In the genomic region with DNA sequence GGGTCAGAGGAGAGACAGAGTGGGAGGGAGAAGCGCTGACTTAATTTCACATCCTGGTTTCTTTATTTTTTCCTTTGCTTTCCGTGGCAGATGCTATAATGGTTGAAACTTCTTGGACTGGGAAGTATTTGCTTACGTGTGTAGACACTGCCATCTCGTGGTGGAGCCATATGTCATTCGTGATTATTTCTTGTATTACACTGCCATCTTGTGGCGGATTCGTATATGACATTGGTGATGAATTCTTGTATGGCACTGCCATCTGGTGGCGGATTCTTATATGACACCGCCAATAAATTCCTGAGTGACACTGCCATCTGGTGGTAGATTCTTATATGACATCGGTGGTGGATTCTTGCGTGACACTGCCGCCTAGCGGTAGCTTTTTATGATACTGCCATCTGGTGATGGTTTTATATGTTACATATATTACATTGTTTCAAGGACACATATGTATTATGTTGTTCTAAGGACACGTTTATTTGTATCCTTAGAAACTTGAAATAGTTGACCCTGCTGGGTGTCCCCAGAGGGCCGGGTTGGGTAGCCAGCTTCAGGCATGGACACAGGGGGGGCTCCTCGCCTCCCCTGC, we compare ENCODE assay signal across 8 cellular contexts. TPM values are rescaled to one million over a fixed set of nuclear protein-coding genes. Genes with fewer than 3 reads are reported as not detected.
DNase-seq lines count a peak whose midpoint lies in the region; ATAC-seq and FAIRE-seq lines count a peak whose summit lies in the region.

No MANE protein-coding gene starts in this region.

- FAIRE-seq in colon (lab: Jason Lieb, UNC): peak; percentile 98

- ATAC-seq in HG03135 (IDR thresholded peaks at IDR 0.05; ENCODE audit: unreplicated experiment) (peak; percentile 55), left lobe of liver (peak; percentile 99)

- DNase-seq in NCI-H1436 (lab: John Stamatoyannopoulos, UW) (peak; percentile 65), NCI-H1436 treated with DMSO at 0.1 percent for 48 hours (lab: John Stamatoyannopoulos, UW) (no peak), NCI-H446 (lab: John Stamatoyannopoulos, UW) (peak; percentile 28 to 69), left lobe of liver (ENCODE audit: low spot score) (peak; percentile 72)
- DNase-seq in activated CD4-positive, alpha-beta T cell treated with anti-CD3 and anti-CD28 coated beads for 48 hours: peak; percentile 69
- DNase-seq in stimulated activated CD4-positive, alpha-beta T cell treated with anti-CD3 and anti-CD28 coated beads, TNF-alpha, amount 100 ng/mL, for 24 hours (ENCODE audit: low read depth in 3 of 3): peak; percentile 33 to 67 (median 36)

RNA-seq across cellular contexts. Expression of gene CLCN4, which starts 37.3 kb away (rescaled TPM):
- 9.6 TPM for total RNA-seq in left lobe of liver
